Comparison of ENCODE assay signal across 18 cellular contexts in genomic region chr1:239739919-239740318, GRCh38.
DNase-seq lines count a peak whose midpoint lies in the region; ATAC-seq, FAIRE-seq and TF ChIP-seq lines count a peak whose summit lies in the region.
"Had no signal": no experiment of that assay in that cellular context is flagged by ENCODE, and none has a peak within 500 bp of the region (broad histone marks: within the 10 kb centered on the region; RNA-seq: fewer than 3 reads in every experiment).

No MANE protein-coding gene starts in this region.

- peaks cover 13% of the 10 kb centered on the region for H3K4me1 Mint-ChIP-seq in activated CD8-positive, alpha-beta memory T cell treated with anti-CD3 and anti-CD28 coated beads, Interleukin-2, amount 10 ng/mL, durations not matched to agents 7 days and 5 days
- peaks cover 46% of the 10 kb centered on the region for H3K4me1 Mint-ChIP-seq in endothelial cell (ENCODE audit: unreplicated experiment)

- no peak for TF ChIP-seq POLR2A in breast epithelium (IDR thresholded peaks at IDR 0.05)

- H3K27me3 ChIP-seq in breast epithelium = no peaks in the 10 kb centered on the region
- no peaks in the 10 kb centered on the region for H3K27me3 ChIP-seq in pancreas
- H3K27me3 ChIP-seq: BLaER1 treated with 17β-estradiol and CSF1 and Interleukin-3, amounts not matched to agents 10 nM and 100 nM had no signal

- peaks cover 3% of the 10 kb centered on the region for H3K9me3 Mint-ChIP-seq in activated CD8-positive, alpha-beta memory T cell treated with anti-CD3 and anti-CD28 coated beads, Interleukin-2, amount 10 ng/mL, durations not matched to agents 7 days and 5 days (ENCODE audit: low read depth)
- no peaks in the 10 kb centered on the region for H3K9me3 Mint-ChIP-seq in endothelial cell (ENCODE audit: unreplicated experiment)

- H3K4me1 ChIP-seq in breast epithelium (no peaks in the 10 kb centered on the region), pancreas (no peaks in the 10 kb centered on the region)

- no peak for DNase-seq in activated CD8-positive, alpha-beta memory T cell treated with anti-CD3 and anti-CD28 coated beads, Interleukin-2, amount 10 ng/mL, durations not matched to agents 7 days and 5 days
- no peak for DNase-seq in activated CD8-positive, alpha-beta memory T cell treated with anti-CD3 and anti-CD28 coated beads, Interleukin-2, amount 50 U/mL, for 4 hours
- DNase-seq in KBM-7 (peak; percentile 16), endothelial cell (ENCODE audit: low spot score) (no peak), breast epithelium (ENCODE audit: low spot score in 2 of 2) (no peak), NCI-H128 (lab: John Stamatoyannopoulos, UW; ENCODE audit: unreplicated experiment) (no peak), pancreas (no peak)
- DNase-seq: 8988T; ACHN; Calu3; CD4-positive, CD25-positive, alpha-beta regulatory T cell; DMS 273 treated with DMSO at 0.1 percent for 48 hours; GM23248 had no signal

- no peak overlapping the region for H3K4me3 ChIP-seq in breast epithelium
- no peak overlapping the region for H3K4me3 ChIP-seq in pancreas
- H3K4me3 ChIP-seq: BLaER1 treated with 17β-estradiol and CSF1 and Interleukin-3, amounts not matched to agents 10 nM and 100 nM; GM12878; GM23248 had no signal

- H3K36me3 ChIP-seq in breast epithelium (no peaks in the 10 kb centered on the region), pancreas (no peaks in the 10 kb centered on the region)
- H3K36me3 ChIP-seq: BLaER1 treated with 17β-estradiol and CSF1 and Interleukin-3, amounts not matched to agents 10 nM and 100 nM had no signal

- CTCF ChIA-PET in activated CD8-positive, alpha-beta memory T cell treated with anti-CD3 and anti-CD28 coated beads, Interleukin-2, amount 10 ng/mL, durations not matched to agents 7 days and 5 days (lab: Charles Lee) = no interaction called here

- intact Hi-C loops in breast epithelium (cut with DNase I; ENCODE audit: low total_unique reads) (no loop called here), pancreas (cut with DNase I) (no loop called here)

- H3K9me3 ChIP-seq in breast epithelium (no peaks in the 10 kb centered on the region), pancreas (no peaks in the 10 kb centered on the region)

- no peak for ATAC-seq in activated CD8-positive, alpha-beta memory T cell treated with anti-CD3 and anti-CD28 coated beads, Interleukin-2, amount 10 ng/mL, durations not matched to agents 7 days and 5 days
- no peak for ATAC-seq in pancreas
- ATAC-seq: GM12878, HCT116 had no signal

- H3K27me3 Mint-ChIP-seq in activated CD8-positive, alpha-beta memory T cell treated with anti-CD3 and anti-CD28 coated beads, Interleukin-2, amount 10 ng/mL, durations not matched to agents 7 days and 5 days = peaks cover 3% of the 10 kb centered on the region
- peaks cover 4% of the 10 kb centered on the region for H3K27me3 Mint-ChIP-seq in endothelial cell (ENCODE audit: unreplicated experiment)

- 93 to 95% methylated on average over 2 of the region's 2 CpGs for WGBS in pancreas, 2 donors

- H3K4me3 Mint-ChIP-seq in activated CD8-positive, alpha-beta memory T cell treated with anti-CD3 and anti-CD28 coated beads, Interleukin-2, amount 10 ng/mL, durations not matched to agents 7 days and 5 days = no peak overlapping the region
- H3K4me3 Mint-ChIP-seq in endothelial cell (ENCODE audit: unreplicated experiment) = peak overlapping the region; percentile 14

- no peak for TF ChIP-seq CTCF in endothelial cell (IDR thresholded peaks at IDR 0.05; ENCODE audit: unreplicated experiment)
- no peak for TF ChIP-seq CTCF in breast epithelium (IDR thresholded peaks at IDR 0.05)
- no peak for TF ChIP-seq CTCF in pancreas (IDR thresholded peaks at IDR 0.05)

- peak overlapping the region; percentile 10 for H3K27ac Mint-ChIP-seq in activated CD8-positive, alpha-beta memory T cell treated with anti-CD3 and anti-CD28 coated beads, Interleukin-2, amount 10 ng/mL, durations not matched to agents 7 days and 5 days
- H3K27ac Mint-ChIP-seq in endothelial cell (ENCODE audit: unreplicated experiment) = no peak overlapping the region

- in situ Hi-C loops in KBM-7 (cut with MboI; ENCODE audit: low pct_unique_long_range_greater_than_20kb, low sequenced_read_pairs) = no loop called here

- H3K36me3 Mint-ChIP-seq in activated CD8-positive, alpha-beta memory T cell treated with anti-CD3 and anti-CD28 coated beads, Interleukin-2, amount 10 ng/mL, durations not matched to agents 7 days and 5 days = peaks cover 11% of the 10 kb centered on the region
- H3K36me3 Mint-ChIP-seq in endothelial cell (ENCODE audit: low read depth, unreplicated experiment) = peaks cover 5% of the 10 kb centered on the region

- H3K27ac ChIP-seq in breast epithelium = no peak overlapping the region
- no peak overlapping the region for H3K27ac ChIP-seq in pancreas
- H3K27ac ChIP-seq: BLaER1 treated with 17β-estradiol and CSF1 and Interleukin-3, amounts not matched to agents 10 nM and 100 nM; GM23248; HL-60 had no signal

- no peak for FAIRE-seq in pancreas (lab: Jason Lieb, UNC)
- FAIRE-seq: GM12878, H54 had no signal
